26 cellular contexts compared by ENCODE assay signal in genomic region chrX:96710031-96710430, GRCh38.
"Had no signal": no experiment of that assay in that cellular context is flagged by ENCODE, and none has a peak within 500 bp of the region (broad histone marks: within the 10 kb centered on the region; RNA-seq: fewer than 3 reads in every experiment).

No MANE protein-coding gene starts in this region.

- H3K27ac Mint-ChIP-seq: dendritic cell treated with granulocyte-macrophage colony-stimulating factor and Interleukin-4, amounts not matched to agents 40 ng/mL and 50 ng/mL, for 4 days; naive thymus-derived CD4-positive, alpha-beta T cell; nephron progenitor cell; stimulated activated effector memory CD8-positive, alpha-beta T cell treated with anti-CD3 and anti-CD28 coated beads, Interleukin-12 subunit alpha, Interleukin-12 subunit beta, amount 100 ng/mL, for 72 hours had no signal

- H3K4me1 ChIP-seq: foreskin keratinocyte, pancreas, thyroid gland had no signal

- H3K27ac ChIP-seq: colonic mucosa, esophagus muscularis mucosa, foreskin keratinocyte, gastroesophageal sphincter, heart left ventricle, hepatocyte, pancreas, right lobe of liver, stomach, thyroid gland, vagina had no signal

- H3K9me3 ChIP-seq: colonic mucosa, esophagus muscularis mucosa, gastroesophageal sphincter, heart left ventricle, pancreas, right lobe of liver, stomach, thyroid gland, vagina had no signal

- DNase-seq: colonic mucosa; effector CD8-positive, alpha-beta T cell; foreskin keratinocyte; heart left ventricle; kidney; mesenchymal stem cell; midbrain; naive thymus-derived CD4-positive, alpha-beta T cell; nephron progenitor cell; occipital lobe; pancreas; right lobe of liver; stimulated activated CD4-positive, alpha-beta T cell treated with anti-CD3 and anti-CD28 coated beads, Interleukin-2, amount 100 ng/mL, for 24 hours; stimulated activated CD4-positive, alpha-beta T cell treated with anti-CD3 and anti-CD28 coated beads, Interleukin-4, amount 100 ng/mL, for 24 hours; stimulated activated naive CD4-positive, alpha-beta T cell treated with Interleukin-2 at 50 U/mL for 16 hours; stomach; thyroid gland had no signal

- H3K4me2 ChIP-seq: hepatocyte, smooth muscle cell had no signal

- H3K4me3 ChIP-seq: colonic mucosa, esophagus muscularis mucosa, gastroesophageal sphincter, heart left ventricle, hepatocyte, pancreas, right lobe of liver, smooth muscle cell, stomach, thyroid gland, vagina had no signal

- H3K9me3 Mint-ChIP-seq: dendritic cell treated with granulocyte-macrophage colony-stimulating factor and Interleukin-4, amounts not matched to agents 40 ng/mL and 50 ng/mL, for 4 days; nephron progenitor cell had no signal

- FAIRE-seq: endothelial cell of umbilical vein, kidney, pancreas had no signal

- H2AFZ ChIP-seq: hepatocyte had no signal

- ATAC-seq: foreskin keratinocyte; gastroesophageal sphincter; heart left ventricle; left lobe of liver; naive thymus-derived CD4-positive, alpha-beta T cell; pancreas; right lobe of liver; stimulated activated effector memory CD8-positive, alpha-beta T cell treated with anti-CD3 and anti-CD28 coated beads, Interleukin-12 subunit alpha, Interleukin-12 subunit beta, amount 100 ng/mL, for 72 hours had no signal

- H3K27me3 Mint-ChIP-seq: dendritic cell treated with granulocyte-macrophage colony-stimulating factor and Interleukin-4, amounts not matched to agents 40 ng/mL and 50 ng/mL, for 4 days; naive thymus-derived CD4-positive, alpha-beta T cell had no signal

- H3K27me3 ChIP-seq: colonic mucosa, esophagus muscularis mucosa, foreskin keratinocyte, gastroesophageal sphincter, hepatocyte, pancreas, right lobe of liver, stomach, thyroid gland, vagina had no signal

- H3K4me3 Mint-ChIP-seq: dendritic cell treated with granulocyte-macrophage colony-stimulating factor and Interleukin-4, amounts not matched to agents 40 ng/mL and 50 ng/mL, for 4 days; naive thymus-derived CD4-positive, alpha-beta T cell; nephron progenitor cell; stimulated activated effector memory CD8-positive, alpha-beta T cell treated with anti-CD3 and anti-CD28 coated beads, Interleukin-12 subunit alpha, Interleukin-12 subunit beta, amount 100 ng/mL, for 72 hours had no signal

- H3K36me3 ChIP-seq: colonic mucosa, esophagus muscularis mucosa, gastroesophageal sphincter, heart left ventricle, pancreas, right lobe of liver, stomach, thyroid gland, vagina had no signal
